ENCODE assay signal across 13 cellular contexts in genomic region chr5:89269721-89270120, GRCh38.
DNase-seq lines count a peak whose midpoint lies in the region; ATAC-seq and TF ChIP-seq lines count a peak whose summit lies in the region.
"Had no signal": no experiment of that assay in that cellular context is flagged by ENCODE, and none has a peak within 500 bp of the region (broad histone marks: within the 10 kb centered on the region; RNA-seq: fewer than 3 reads in every experiment).

No MANE protein-coding gene starts in this region.

- H3K23ac ChIP-seq in IMR-90 (ENCODE audit: low read depth, low read length) = no peak overlapping the region

- H3K27ac ChIP-seq in DOHH2 (ENCODE audit: low read depth, low read length) = no peak overlapping the region
- H3K27ac ChIP-seq in IMR-90 (ENCODE audit: insufficient read depth, low read length) = no peak overlapping the region

- WGBS in IMR-90 (ENCODE audit: extremely low coverage in 2 of 2, insufficient read length in 1 of 2), 2 experiments = 87% methylated on average over 4 of the region's 6 CpGs; no CpG with 5 or more reads in 1 of the 2 experiments

- no peak overlapping the region for H3K4ac ChIP-seq in IMR-90 (ENCODE audit: low read depth, low read length)

- BruUV-seq in IMR-90 (replicated peaks; lab: Mats Ljungman, UMichigan) = no TSS peak

- H3K14ac ChIP-seq in IMR-90 (replicated peaks; ENCODE audit: low read depth, low read length) = no peak overlapping the region

- no peak overlapping the region for H3K18ac ChIP-seq in IMR-90 (ENCODE audit: low read depth, low read length)

- no peaks in the 10 kb centered on the region for H3F3A ChIP-seq in DOHH2 (ENCODE audit: control insufficient read depth, insufficient read depth)

- H3K4me1 Mint-ChIP-seq in activated B cell treated with CpG ODN at 0.5 μM for 24 hours (peaks cover 87% of the 10 kb centered on the region), nephron progenitor cell (peaks cover 6% of the 10 kb centered on the region)

- H3K36me3 Mint-ChIP-seq in activated B cell treated with CpG ODN at 0.5 μM for 24 hours (ENCODE audit: low read depth) (peaks cover under 1% of the 10 kb centered on the region), nephron progenitor cell (ENCODE audit: low read depth) (no peaks in the 10 kb centered on the region)

- H4K5ac ChIP-seq in IMR-90 (ENCODE audit: low read depth, low read length) = no peak overlapping the region

- H3K9ac ChIP-seq in IMR-90 (ENCODE audit: low read depth, low read length) = no peak overlapping the region

- H3K4me3 ChIP-seq in DOHH2 (ENCODE audit: low read length) = 0 out of 2 replicates have a peak overlapping the region, but pooled peaks have one; percentile 19
- no peak overlapping the region for H3K4me3 ChIP-seq in IMR-90 (ENCODE audit: insufficient read depth, low read depth, low read length)

- H2BK20ac ChIP-seq in IMR-90 (ENCODE audit: low read depth, low read length) = no peak overlapping the region

- no peak overlapping the region for H4K8ac ChIP-seq in IMR-90 (ENCODE audit: low read depth in 2 of 2, low read length in 2 of 2)

- H3K9me3 ChIP-seq in DOHH2 (ENCODE audit: control insufficient read depth, insufficient read depth, low read length) = no peaks in the 10 kb centered on the region
- H3K9me3 ChIP-seq in IMR-90 (ENCODE audit: control insufficient read depth, insufficient read depth, low read length) = no peaks in the 10 kb centered on the region

- no peaks in the 10 kb centered on the region for H3K27me3 ChIP-seq in DOHH2 (ENCODE audit: control insufficient read depth, low read length)
- H3K27me3 ChIP-seq in IMR-90 (ENCODE audit: control insufficient read depth, insufficient read depth, low read length) = no peaks in the 10 kb centered on the region

- H3K9me3 Mint-ChIP-seq in activated B cell treated with CpG ODN at 0.5 μM for 24 hours (no peaks in the 10 kb centered on the region), nephron progenitor cell (no peaks in the 10 kb centered on the region)
- H3K9me3 Mint-ChIP-seq: CD4-positive, alpha-beta T cell had no signal

- no peaks in the 10 kb centered on the region for H3K79me1 ChIP-seq in IMR-90 (ENCODE audit: low read depth in 1 of 2, low read length in 2 of 2)

- no peaks in the 10 kb centered on the region for H3K9me1 ChIP-seq in IMR-90 (ENCODE audit: insufficient read depth, low read length)

- no peak overlapping the region for H2AK5ac ChIP-seq in IMR-90 (ENCODE audit: low read depth, low read length)

- H2BK5ac ChIP-seq in IMR-90 (ENCODE audit: low read depth, low read length, poor library complexity, severe bottlenecking) = no peak overlapping the region

- no peak overlapping the region for H2AFZ ChIP-seq in IMR-90 (replicated peaks; ENCODE audit: low read length, poor library complexity)

- ATAC-seq in IMR-90 (ENCODE audit: low read depth) = no peak
- no peak for ATAC-seq in activated B cell treated with CpG ODN at 0.5 μM for 24 hours (ENCODE audit: low read depth)
- ATAC-seq in GM19023 (IDR thresholded peaks at IDR 0.05; ENCODE audit: unreplicated experiment) = no peak

- TF ChIP-seq RAD21 in IMR-90 (IDR thresholded peaks at IDR 0.05; ENCODE audit: low read length) = no peak

- H3K4me3 Mint-ChIP-seq in activated B cell treated with CpG ODN at 0.5 μM for 24 hours (peak overlapping the region; percentile 33), nephron progenitor cell (no peak overlapping the region)
- H3K4me3 Mint-ChIP-seq: CD4-positive, alpha-beta T cell had no signal

- in situ Hi-C loops in IMR-90 (cut with MboI; ENCODE audit: low sequenced_read_pairs) = no loop called here

- H3K4me2 ChIP-seq in DOHH2 (ENCODE audit: low read length) (peak overlapping the region; percentile 31), IMR-90 (ENCODE audit: low read depth, low read length) (no peak overlapping the region)

- no peaks in the 10 kb centered on the region for H4K20me1 ChIP-seq in DOHH2 (ENCODE audit: control insufficient read depth, insufficient read depth, low read depth, low read length)
- no peaks in the 10 kb centered on the region for H4K20me1 ChIP-seq in IMR-90 (ENCODE audit: insufficient read depth, low read length)

- no peak overlapping the region for H3K56ac ChIP-seq in IMR-90 (ENCODE audit: extremely low read depth, insufficient read depth, low read length)

- DNase-seq in IMR-90 = no peak
- no peak for DNase-seq in activated B cell treated with CpG ODN at 0.5 μM for 24 hours
- DNase-seq in nephron progenitor cell = no peak
- DNase-seq in stimulated activated CD4-positive, alpha-beta T cell treated with anti-CD3 and anti-CD28 coated beads, Interleukin-2, amount 100 ng/mL, for 24 hours = no peak
- DNase-seq in mucosa of gallbladder (ENCODE audit: low spot score) = no peak
- no peak for DNase-seq in glomerular visceral epithelial cell (ENCODE audit: extremely low spot score)
- DNase-seq: ACHN; C1 segment of cervical spinal cord; Calu3; CD4-positive, alpha-beta T cell; DMS 273 treated with DMSO at 0.1 percent for 48 hours had no signal

- H2AK9ac ChIP-seq in IMR-90 (replicated peaks; ENCODE audit: low read depth, low read length, poor library complexity) = no peak overlapping the region

- H3K36me3 ChIP-seq in DOHH2 (ENCODE audit: control insufficient read depth, low read length) (no peaks in the 10 kb centered on the region), IMR-90 (ENCODE audit: control insufficient read depth, insufficient read depth, low read length) (no peaks in the 10 kb centered on the region)

- H3K4me1 ChIP-seq in DOHH2 (ENCODE audit: control insufficient read depth, low read length) (peaks cover 62% of the 10 kb centered on the region), IMR-90 (ENCODE audit: control insufficient read depth, insufficient read depth, low read length) (peaks cover 2% of the 10 kb centered on the region; the same call in 1 of the 2 replicates)

- CTCF ChIA-PET in IMR-90 (lab: Yijun Ruan, JAX) = no interaction called here
- CTCF ChIA-PET in activated B cell treated with CpG ODN at 0.5 μM for 24 hours (lab: Charles Lee) = no interaction called here

- H3K9me2 ChIP-seq in DOHH2 (replicated peaks; ENCODE audit: control insufficient read depth, low read length) = no peaks in the 10 kb centered on the region

- H4K91ac ChIP-seq in IMR-90 (ENCODE audit: insufficient read depth, low read depth, low read length) = no peak overlapping the region

- TF ChIP-seq CTCF in DOHH2 (IDR thresholded peaks at IDR 0.05; ENCODE audit: low read depth, low read length, poor library complexity, severe bottlenecking) (no peak), IMR-90 (conservative IDR thresholded peaks at IDR 0.05; ENCODE audit: low read depth, low read length) (no peak), activated B cell treated with CpG ODN at 0.5 μM for 24 hours (IDR thresholded peaks at IDR 0.05) (no peak), nephron progenitor cell (IDR thresholded peaks at IDR 0.05) (no peak)

- POLR2A ChIA-PET in IMR-90 (lab: Charles Lee; ENCODE audit: unreplicated experiment) = no interaction called here
- POLR2A ChIA-PET in activated B cell treated with CpG ODN at 0.5 μM for 24 hours (lab: Charles Lee) = interaction anchor here (0.6 to 4.3 kb wide), 4 partner anchors 32 to 249 kb away, joined by 3 to 37 read pairs (median 4); no protein-coding TSS in a partner anchor

- intact Hi-C loops in IMR-90 (cut with micrococcal nuclease) = no loop called here
- intact Hi-C loops in activated B cell treated with CpG ODN at 0.5 μM for 24 hours (cut with micrococcal nuclease) = loop anchor here (2.0 to 5.0 kb wide), 4 partner anchors 33 to 463 kb away; no protein-coding TSS in a partner anchor

- no peak overlapping the region for H2BK15ac ChIP-seq in IMR-90 (ENCODE audit: low read depth, low read length)

- H2BK120ac ChIP-seq in IMR-90 (ENCODE audit: low read depth, low read length) = no peak overlapping the region

- H3K27ac Mint-ChIP-seq in activated B cell treated with CpG ODN at 0.5 μM for 24 hours = peak overlapping the region; percentile 92
- H3K27ac Mint-ChIP-seq in nephron progenitor cell = peak overlapping the region; percentile 30
- H3K27ac Mint-ChIP-seq: CD4-positive, alpha-beta T cell had no signal

- H3K79me2 ChIP-seq in DOHH2 (ENCODE audit: control insufficient read depth, low read length) = no peaks in the 10 kb centered on the region

- TF ChIP-seq POLR2A in IMR-90 (IDR thresholded peaks at IDR 0.05; ENCODE audit: low read depth, low read length) = no peak

- dilution Hi-C loops in IMR-90 (cut with HindIII; ENCODE audit: low sequenced_read_pairs, unreplicated experiment) = no loop called here

- H3K27me3 Mint-ChIP-seq in activated B cell treated with CpG ODN at 0.5 μM for 24 hours (no peaks in the 10 kb centered on the region), nephron progenitor cell (ENCODE audit: low read depth, poor library complexity) (no peaks in the 10 kb centered on the region)
- H3K27me3 Mint-ChIP-seq: CD4-positive, alpha-beta T cell had no signal

TF ChIP-seq in IMR-90, 13 proteins besides CTCF, POLR2A, EP300 and RAD21:
- TF ChIP-seq MXI1 (IDR thresholded peaks at IDR 0.05; ENCODE audit: borderline replicate concordance, low read depth, low read length) = no peak
- 0 out of 2 replicates have a peak, but pooled peaks have one; percentile 20 for TF ChIP-seq MAFK (IDR thresholded peaks at IDR 0.05; ENCODE audit: low read depth, low read length)
